Comparison of ENCODE assay signal across 31 cellular contexts in the genomic region with DNA sequence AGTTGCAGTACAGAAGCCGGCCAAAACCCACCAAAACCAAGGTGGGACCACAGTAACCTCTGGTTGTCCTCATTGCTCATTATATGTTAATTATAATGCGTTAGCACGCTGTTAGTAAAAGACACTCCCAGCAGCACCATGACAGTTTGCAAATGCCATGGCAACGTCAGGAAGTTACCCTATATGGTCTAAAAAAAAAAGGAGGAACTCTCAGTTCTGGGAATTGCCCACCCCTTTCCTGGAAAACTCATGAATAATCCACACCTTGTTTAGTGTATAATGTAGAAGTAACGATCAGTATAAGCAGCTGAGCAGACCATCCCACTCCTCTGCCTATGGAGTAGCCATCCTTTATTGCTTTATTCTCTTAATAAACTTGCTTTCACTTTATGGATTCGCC.
"Had no signal": no experiment of that assay in that cellular context is flagged by ENCODE, and none has a peak within 500 bp of the region (broad histone marks: within the 10 kb centered on the region; RNA-seq: fewer than 3 reads in every experiment).

No MANE protein-coding gene starts in this region.

- H3K9me3 ChIP-seq: body of pancreas, esophagus muscularis mucosa, gastrocnemius medialis had no signal

- H3K27ac ChIP-seq: body of pancreas, foreskin keratinocyte, gastrocnemius medialis, heart left ventricle, VCaP had no signal

- H3K36me3 ChIP-seq: esophagus muscularis mucosa, gastrocnemius medialis, heart left ventricle had no signal

- H3K4me3 ChIP-seq: body of pancreas, esophagus muscularis mucosa, gastrocnemius medialis, heart left ventricle had no signal

- H3K27me3 ChIP-seq: body of pancreas, esophagus muscularis mucosa, foreskin keratinocyte, gastrocnemius medialis, heart left ventricle had no signal

- ATAC-seq: activated T-cell treated with anti-CD3 and anti-CD28 coated beads, Interleukin-2, amount 50 U/mL, for 4 hours; activated T-helper 17 cell treated with anti-CD3 and anti-CD28 coated beads, Interleukin-2, amount 50 U/mL, for 72 hours; body of pancreas; effector memory CD8-positive, alpha-beta T cell; foreskin keratinocyte; gastrocnemius medialis; heart left ventricle; T-helper 17 cell; WTC11 had no signal

- DNase-seq: activated CD4-positive, alpha-beta memory T cell treated with anti-CD3 and anti-CD28 coated beads, Interleukin-2, amount 10 ng/mL, durations not matched to agents 7 days and 5 days; activated CD4-positive, alpha-beta T cell treated with anti-CD3 and anti-CD28 coated beads for 1 hour; activated CD4-positive, alpha-beta T cell treated with anti-CD3 and anti-CD28 coated beads for 4 hours; activated CD4-positive, alpha-beta T cell treated with anti-CD3 and anti-CD28 coated beads, Interleukin-2, amount 10 ng/mL, durations not matched to agents 7 days and 5 days; activated CD4-positive, alpha-beta T cell treated with anti-CD3 and anti-CD28 coated beads, Interleukin-2, amount 50 U/mL, for 4 hours; activated CD8-positive, alpha-beta memory T cell treated with anti-CD3 and anti-CD28 coated beads, Interleukin-2, amount 50 U/mL, for 48 hours; activated effector memory CD4-positive, alpha-beta T cell treated with Interleukin-2 at 50 U/mL for 16 hours; activated gamma-delta T cell treated with Interleukin-2 at 50 U/mL for 16 hours; activated naive CD4-positive, alpha-beta T cell treated with anti-CD3 and anti-CD28 coated beads, Interleukin-2, amount 50 U/mL, for 16 hours; activated naive CD4-positive, alpha-beta T cell treated with Interleukin-2 at 50 U/mL for 16 hours; activated T-cell treated with anti-CD3 and anti-CD28 coated beads for 4 hours; activated T-cell treated with anti-CD3 and anti-CD28 coated beads, Interleukin-2, amount 50 U/mL, for 4 hours; amniotic stem cell; aorta; body of pancreas; caudate nucleus; cortex of kidney; dermis blood vessel endothelial cell; effector CD4-positive, alpha-beta T cell; effector memory CD8-positive, alpha-beta T cell; erythroblast; foreskin keratinocyte; gastrocnemius medialis; glutamatergic neuron; T-helper 17 cell; T1000 had no signal

- H3K4me1 ChIP-seq: body of pancreas, foreskin keratinocyte, gastrocnemius medialis had no signal
